12 cellular contexts compared by ENCODE assay signal in genomic region chr3:77825045-77825827, GRCh38.
A peak's percentile ranks its signal among the peaks of the same experiment; 100 is the strongest.
DNase-seq lines count a peak whose midpoint lies in the region; ATAC-seq and TF ChIP-seq lines count a peak whose summit lies in the region.
"Had no signal": no experiment of that assay in that cellular context is flagged by ENCODE, and none has a peak within 500 bp of the region (broad histone marks: within the 10 kb centered on the region; RNA-seq: fewer than 3 reads in every experiment).

No MANE protein-coding gene starts in this region.

- no peaks in the 10 kb centered on the region for H3K36me3 Mint-ChIP-seq in stimulated activated naive B cell treated with anti-CD40 and anti-IgM and Interleukin-4, amounts not matched to agents 10 μg/mL and 1 μg/mL and 100 μg/mL, for 72 hours
- H3K36me3 Mint-ChIP-seq: stimulated activated effector memory CD8-positive, alpha-beta T cell treated with anti-CD3 and anti-CD28 coated beads, Interleukin-12 subunit alpha, Interleukin-12 subunit beta, amount 100 ng/mL, for 72 hours had no signal

- H3K27me3 ChIP-seq in foreskin keratinocyte = no peaks in the 10 kb centered on the region

- H3K4me3 Mint-ChIP-seq in stimulated activated naive B cell treated with anti-CD40 and anti-IgM and Interleukin-4, amounts not matched to agents 10 μg/mL and 1 μg/mL and 100 μg/mL, for 72 hours = no peak overlapping the region
- H3K4me3 Mint-ChIP-seq: stimulated activated effector memory CD8-positive, alpha-beta T cell treated with anti-CD3 and anti-CD28 coated beads, Interleukin-12 subunit alpha, Interleukin-12 subunit beta, amount 100 ng/mL, for 72 hours had no signal

- H3K4me1 Mint-ChIP-seq in stimulated activated naive B cell treated with anti-CD40 and anti-IgM and Interleukin-4, amounts not matched to agents 10 μg/mL and 1 μg/mL and 100 μg/mL, for 72 hours = no peaks in the 10 kb centered on the region
- H3K4me1 Mint-ChIP-seq: stimulated activated effector memory CD8-positive, alpha-beta T cell treated with anti-CD3 and anti-CD28 coated beads, Interleukin-12 subunit alpha, Interleukin-12 subunit beta, amount 100 ng/mL, for 72 hours had no signal

- peak overlapping the region; percentile 85 for H3K27ac ChIP-seq in foreskin keratinocyte
- H3K27ac ChIP-seq: HL-60, psoas muscle had no signal

- TF ChIP-seq CTCF in foreskin keratinocyte (conservative IDR thresholded peaks at IDR 0.05) = peak; percentile 60
- TF ChIP-seq CTCF in GM20000 (IDR thresholded peaks at IDR 0.05; ENCODE audit: extremely low read depth, missing control alignments) = no peak

- no peaks in the 10 kb centered on the region for H3K27me3 Mint-ChIP-seq in stimulated activated naive B cell treated with anti-CD40 and anti-IgM and Interleukin-4, amounts not matched to agents 10 μg/mL and 1 μg/mL and 100 μg/mL, for 72 hours

- ATAC-seq in foreskin keratinocyte = peak; percentile 95
- no peak for ATAC-seq in stimulated activated naive B cell treated with anti-CD40 and anti-IgM and Interleukin-4, amounts not matched to agents 10 μg/mL and 1 μg/mL and 100 μg/mL, for 72 hours (replicated peaks)
- ATAC-seq: activated naive CD4-positive, alpha-beta T cell treated with anti-CD3 and anti-CD28 coated beads, Interleukin-2, amount 50 U/mL, for 72 hours; psoas muscle; stimulated activated effector memory CD8-positive, alpha-beta T cell treated with anti-CD3 and anti-CD28 coated beads, Interleukin-12 subunit alpha, Interleukin-12 subunit beta, amount 100 ng/mL, for 72 hours had no signal

- no peak overlapping the region for H3K27ac Mint-ChIP-seq in stimulated activated naive B cell treated with anti-CD40 and anti-IgM and Interleukin-4, amounts not matched to agents 10 μg/mL and 1 μg/mL and 100 μg/mL, for 72 hours
- H3K27ac Mint-ChIP-seq: activated naive CD4-positive, alpha-beta T cell treated with anti-CD3 and anti-CD28 coated beads, Interleukin-2, amount 50 U/mL, for 72 hours; stimulated activated effector memory CD8-positive, alpha-beta T cell treated with anti-CD3 and anti-CD28 coated beads, Interleukin-12 subunit alpha, Interleukin-12 subunit beta, amount 100 ng/mL, for 72 hours had no signal

- peaks cover 16% of the 10 kb centered on the region for H3K4me1 ChIP-seq in foreskin keratinocyte
- H3K4me1 ChIP-seq: psoas muscle had no signal

- peaks cover 5 to 9% of the 10 kb centered on the region in 2 donors for H3K9me3 Mint-ChIP-seq in stimulated activated naive B cell treated with anti-CD40 and anti-IgM and Interleukin-4, amounts not matched to agents 10 μg/mL and 1 μg/mL and 100 μg/mL, for 72 hours

- DNase-seq in H4 (ENCODE audit: low spot score) (peak; percentile 87), SW480 (ENCODE audit: low spot score) (peak; percentile 16), foreskin keratinocyte (peak; percentile 99 to 100), smooth muscle cell of the brain vasculature (ENCODE audit: low read depth, low spot score) (peak; percentile 65), OCI-M1 (lab: John Stamatoyannopoulos, UW) (no peak), GM20000 (ENCODE audit: low spot score) (no peak), NCI-H774 (lab: John Stamatoyannopoulos, UW) (no peak)
- DNase-seq in stimulated activated naive B cell treated with anti-CD40 and anti-IgM and Interleukin-4, amounts not matched to agents 10 μg/mL and 1 μg/mL and 100 μg/mL, for 72 hours = no peak

Comparison
In these comparisons a context has a peak if more than half of its experiments do, and no peak if none do; other contexts are left out.
1. DNase-seq: peak in H4 (single experiment), SW480 (single experiment), foreskin keratinocyte (2 of 2) and smooth muscle cell of the brain vasculature (single experiment); none in OCI-M1 (single experiment), GM20000 (single experiment), stimulated activated naive B cell treated with anti-CD40 and anti-IgM and Interleukin-4, amounts not matched to agents 10 μg/mL and 1 μg/mL and 100 μg/mL, for 72 hours (single experiment) and NCI-H774 (single experiment).